Comparison of ENCODE assay signal across 9 cellular contexts in the genomic region with DNA sequence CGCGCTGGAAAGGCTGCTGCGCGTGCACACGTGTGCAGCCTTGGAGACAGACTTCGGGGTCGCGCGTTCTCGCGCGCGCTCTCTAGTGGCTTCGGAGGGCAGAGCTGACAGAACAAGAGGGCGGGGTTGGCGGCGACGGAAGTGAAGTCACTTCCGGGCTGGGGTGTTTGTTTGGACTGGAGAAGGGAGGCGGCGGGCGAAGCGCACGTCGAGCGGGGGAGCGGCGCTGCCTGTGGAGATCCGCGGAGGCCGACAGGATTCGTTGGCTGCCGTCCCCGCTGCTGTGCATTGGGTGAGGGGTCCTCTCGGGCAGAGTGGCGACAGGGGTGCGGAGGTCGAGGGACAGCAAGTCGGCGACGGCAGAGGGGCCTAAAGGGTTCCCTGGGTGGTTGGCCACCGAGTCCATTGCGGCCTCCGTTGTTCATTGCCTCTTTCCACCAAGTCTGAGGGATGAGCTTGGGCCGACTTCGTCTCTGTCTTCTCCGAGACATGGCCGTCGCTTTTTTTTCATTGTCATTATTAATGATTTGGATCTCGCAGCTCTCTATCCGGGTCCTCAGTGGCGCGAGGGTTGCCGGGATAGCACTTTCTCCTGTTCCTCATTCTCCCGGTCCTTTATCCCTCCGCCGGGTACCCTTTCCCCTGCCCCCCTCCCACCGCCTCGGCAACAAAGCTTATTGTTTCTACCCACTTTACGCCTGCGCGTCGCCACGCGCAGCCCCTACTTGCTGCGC. TPM values are rescaled to one million over a fixed set of nuclear protein-coding genes. Genes with fewer than 3 reads are reported as not detected.
DNase-seq lines count a peak whose midpoint lies in the region; ATAC-seq, FAIRE-seq and TF ChIP-seq lines count a peak whose summit lies in the region.
"Had no signal": no experiment of that assay in that cellular context is flagged by ENCODE, and none has a peak within 500 bp of the region (broad histone marks: within the 10 kb centered on the region; RNA-seq: fewer than 3 reads in every experiment).

A gene with protein sequence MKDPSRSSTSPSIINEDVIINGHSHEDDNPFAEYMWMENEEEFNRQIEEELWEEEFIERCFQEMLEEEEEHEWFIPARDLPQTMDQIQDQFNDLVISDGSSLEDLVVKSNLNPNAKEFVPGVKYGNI (plus strand): TSS at position 166 of the 734 bp plus-strand sequence. CDS start 21,931 bp downstream, outside the sequence.

- peak within 1 kb of the TSS; percentile 100 for H3K4me3 ChIP-seq in AG04450 (ENCODE audit: low read depth, low read length)
- peak within 1 kb of the TSS; percentile 74 to 99 (median 95) for H3K4me3 ChIP-seq in breast epithelium
- H3K4me3 ChIP-seq in iPS-20b (ENCODE audit: low read length) = peak within 1 kb of the TSS; percentile 97
- H3K4me3 ChIP-seq in small intestine (ENCODE audit: low read depth in 1 of 2, low read length in 2 of 2) = peak within 1 kb of the TSS; percentile 59 to 99

- H3K9me3 ChIP-seq in AG04450 (ENCODE audit: control insufficient read depth, insufficient read depth, low read length) = no peaks in the 10 kb centered on the region; the same call in 1 of the 2 replicates
- no peaks in the 10 kb centered on the region for H3K9me3 ChIP-seq in breast epithelium
- no peaks in the 10 kb centered on the region for H3K9me3 ChIP-seq in iPS-20b (ENCODE audit: insufficient read depth, low read depth, low read length)
- no peaks in the 10 kb centered on the region for H3K9me3 ChIP-seq in small intestine (ENCODE audit: control insufficient read depth, low read depth)

- intact Hi-C loops in breast epithelium (cut with DNase I; ENCODE audit: low total_unique reads) = no loop called here

- DNase-seq in AG04450 (ENCODE audit: low read depth, low spot score) = peak; percentile 95
- peak; percentile 95 for DNase-seq in NCI-H2196 treated with DMSO at 0.1 percent for 48 hours (lab: John Stamatoyannopoulos, UW; ENCODE audit: unreplicated experiment)
- DNase-seq in breast epithelium (ENCODE audit: low spot score in 2 of 2) = peak; percentile 97 to 98
- DNase-seq in small intestine = peak; percentile 96

- CTCF ChIA-PET in AG04450 (lab: Charles Lee) = interaction anchor here (0.5 to 1.8 kb wide), 19 partner anchors 10 to 942 kb away, joined by 3 to 15 read pairs (median 4); a partner anchor contains a TSS

- peak; percentile 78 for ATAC-seq in GM18870 (IDR thresholded peaks at IDR 0.05; ENCODE audit: unreplicated experiment)
- ATAC-seq in HG03135 (IDR thresholded peaks at IDR 0.05; ENCODE audit: unreplicated experiment) = peak; percentile 88

- H3K27me3 ChIP-seq in AG04450 (ENCODE audit: control insufficient read depth, insufficient read depth, low read length) = no peaks in the 10 kb centered on the region
- H3K27me3 ChIP-seq in breast epithelium = no peaks in the 10 kb centered on the region
- H3K27me3 ChIP-seq in iPS-20b (ENCODE audit: insufficient read depth, low read length) = no peaks in the 10 kb centered on the region
- no peaks in the 10 kb centered on the region for H3K27me3 ChIP-seq in small intestine (ENCODE audit: control insufficient read depth in 2 of 2, insufficient read depth in 2 of 2, low read length in 2 of 2)

- FAIRE-seq in small intestine (lab: Jason Lieb, UNC) = no peak
- FAIRE-seq: colon had no signal

- TF ChIP-seq CTCF in AG04450 (IDR thresholded peaks at IDR 0.05; ENCODE audit: low read depth, low read length) (peak; percentile 71), VCaP (conservative IDR thresholded peaks at IDR 0.05) (peak; percentile 83), breast epithelium (IDR thresholded peaks at IDR 0.05) (peak; percentile 51 to 86 (median 57))

- POLR2A ChIA-PET in AG04450 (lab: Yijun Ruan, JAX) = interaction anchor here (0.5 to 2.1 kb wide), 24 partner anchors 9 to 766 kb away, joined by 3 to 27 read pairs (median 4); a partner anchor contains a TSS

- peak within 1 kb of the TSS; percentile 99 for H3K9ac ChIP-seq in iPS-20b (ENCODE audit: low read depth, low read length)

- H3K27ac ChIP-seq in AG04450 (ENCODE audit: low read depth, low read length) (peak within 1 kb of the TSS; percentile 99), VCaP (peak within 1 kb of the TSS; percentile 98), breast epithelium (peak within 1 kb of the TSS; percentile 98 to 100), iPS-20b (ENCODE audit: low read length) (peak within 1 kb of the TSS; percentile 96), small intestine (ENCODE audit: low read depth in 1 of 2, low read length in 1 of 2) (peak within 1 kb of the TSS; percentile 93 to 98)

- peak; percentile 93 for TF ChIP-seq POLR2A in breast epithelium (IDR thresholded peaks at IDR 0.05)

- no peaks in the 10 kb centered on the region for H3K36me3 ChIP-seq in breast epithelium
- H3K36me3 ChIP-seq in iPS-20b (ENCODE audit: insufficient read depth, low read depth, low read length) = peaks cover 23% of the 10 kb centered on the region
- H3K36me3 ChIP-seq in small intestine (ENCODE audit: control insufficient read depth in 2 of 2, insufficient read depth in 2 of 2, low read length in 2 of 2) = no peaks in the 10 kb centered on the region

- 0% methylated on average over 56 to 66 of the region's 66 CpGs for WGBS in small intestine, 3 donors

- H3K4me1 ChIP-seq in breast epithelium = peaks cover 0 to 4% of the 10 kb centered on the region in 2 donors
- H3K4me1 ChIP-seq in iPS-20b (ENCODE audit: insufficient read depth, low read length) = peaks cover 11% of the 10 kb centered on the region; the same call in 1 of the 2 replicates
- peaks cover 2 to 15% of the 10 kb centered on the region in 2 donors for H3K4me1 ChIP-seq in small intestine (ENCODE audit: control insufficient read depth in 2 of 2, insufficient read depth in 1 of 2, low read depth in 1 of 2, low read length in 1 of 2)

RNA-seq across cellular contexts. Expression of the gene that starts here (rescaled TPM):
- polyA plus RNA-seq in AG04450 (2011; rRNA removed) (76.3 and 113 TPM in 2 replicates), small intestine (10 to 100 TPM; 43.6 to 58.9 (median 56.5) TPM)
- 27.8 and 44.1 TPM in 2 replicates for polyA minus RNA-seq in AG04450 (2011; rRNA and poly(A)+ RNA removed)
- 10 to 100 TPM; 86.3 to 95.4 (median 95.0) TPM for total RNA-seq in breast epithelium

Comparison
In these comparisons a context has a peak if more than half of its experiments do, and no peak if none do; other contexts are left out.
1. Peak in every context shown above with its lines: DNase-seq, ATAC-seq, H3K4me3 ChIP-seq and H3K27ac ChIP-seq.